ENCODE assay signal across 11 cellular contexts in genomic region chr2:166154685-166155091, GRCh38. TPM values are rescaled to one million over a fixed set of nuclear protein-coding genes. Genes with fewer than 3 reads are reported as not detected.
"Had no signal": no experiment of that assay in that cellular context is flagged by ENCODE, and none has a peak within 500 bp of the region (broad histone marks: within the 10 kb centered on the region; RNA-seq: fewer than 3 reads in every experiment).

No MANE protein-coding gene starts in this region.

- H3K36me3 Mint-ChIP-seq: IgD-negative memory B cell had no signal

- H3K27ac ChIP-seq: GM23248, HL-60, KMS-11 had no signal

- H3K4me3 ChIP-seq: GM23248, HAP-1 had no signal

- H3K4me3 Mint-ChIP-seq: HFFc6, IgD-negative memory B cell had no signal

- H3K4me2 ChIP-seq: KMS-11 had no signal

- H3K4me1 ChIP-seq: HAP-1 had no signal

- H3K9me3 ChIP-seq: HAP-1 had no signal

- H3K9me3 Mint-ChIP-seq: HFFc6, IgD-negative memory B cell had no signal

- H3K27ac Mint-ChIP-seq: HFFc6, IgD-negative memory B cell had no signal

- DNase-seq: GM23248, GOT3, H7, HFFc6, Karpas-422, KBM-7 had no signal

- ATAC-seq: HCT116 had no signal

RNA-seq across cellular contexts. Expression of gene SCN1A, which starts 26.9 kb away (rescaled TPM):
- polyA plus RNA-seq: IgD-negative memory B cell had no signal
